10 cellular contexts compared by ENCODE assay signal in the genomic region with DNA sequence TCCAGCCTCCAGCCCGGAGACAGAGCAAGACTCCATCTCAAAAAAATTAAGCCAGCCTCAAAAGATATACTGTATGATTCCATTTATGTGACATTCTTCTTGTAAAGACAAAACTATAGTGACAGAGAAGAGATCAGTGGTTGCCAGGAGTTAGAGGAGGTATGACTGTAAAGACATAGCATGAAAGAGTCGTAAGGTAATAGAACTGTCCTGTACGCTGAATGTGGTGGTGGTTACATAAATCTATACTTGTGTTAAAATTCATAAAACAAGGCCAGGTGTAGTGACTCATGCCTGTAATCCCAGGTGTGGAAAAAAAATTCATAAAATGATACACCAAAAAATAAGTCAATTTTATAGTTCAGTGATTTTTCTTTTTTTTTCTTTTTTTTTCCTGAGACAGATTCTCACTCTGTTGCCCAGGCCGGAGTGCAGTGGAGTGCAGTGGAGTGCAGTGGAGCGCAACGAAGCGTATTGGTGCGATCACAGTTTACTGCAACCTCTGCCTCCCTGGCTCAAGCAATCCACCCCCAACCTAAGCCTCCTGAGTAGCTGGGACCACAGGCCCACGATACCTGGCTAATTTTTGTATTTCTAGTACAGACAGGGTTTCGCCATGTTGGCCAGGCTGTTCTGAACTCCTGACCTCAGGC.
DNase-seq lines count a peak whose midpoint lies in the region; ATAC-seq, FAIRE-seq and TF ChIP-seq lines count a peak whose summit lies in the region.
"Had no signal": no experiment of that assay in that cellular context is flagged by ENCODE, and none has a peak within 500 bp of the region (broad histone marks: within the 10 kb centered on the region; RNA-seq: fewer than 3 reads in every experiment).

No MANE protein-coding gene starts in this region.

- TF ChIP-seq POLR2A in GM12891 (IDR thresholded peaks at IDR 0.05; ENCODE audit: low read depth, low read length) = no peak

- ATAC-seq in GM21360 (IDR thresholded peaks at IDR 0.05; ENCODE audit: unreplicated experiment) (peak; percentile 93), HG03025 (IDR thresholded peaks at IDR 0.05; ENCODE audit: low FRiP score, unreplicated experiment) (peak; percentile 81)
- ATAC-seq: activated CD4-positive, CD25-positive, alpha-beta regulatory T cell treated with anti-CD3 and anti-CD28 coated beads, Interleukin-2, amount 50 U/mL, for 24 hours had no signal

- FAIRE-seq in GM12891 (lab: Jason Lieb, UNC) (no peak), RCC 7860 (lab: Jason Lieb, UNC) (peak; percentile 47)

- DNase-seq in GM12891 (ENCODE audit: insufficient read length, low spot score) (no peak), RCC 7860 (ENCODE audit: low spot score) (peak; percentile 63), NCI-H1417 treated with DMSO at 0.1 percent for 48 hours (lab: John Stamatoyannopoulos, UW) (no peak), HuH-7.5 (ENCODE audit: low spot score) (no peak), ecto neural progenitor cell (ENCODE audit: low spot score) (no peak)
- DNase-seq in activated CD4-positive, alpha-beta T cell treated with anti-CD3 and anti-CD28 coated beads, Interleukin-2, amount 50 U/mL, for 48 hours = no peak
- DNase-seq: NCI-H1694 had no signal

TF ChIP-seq in GM12891, 5 proteins besides CTCF, POLR2A, EP300 and RAD21:
- no peak for TF ChIP-seq SPI1 (IDR thresholded peaks at IDR 0.05; ENCODE audit: low read depth, low read length)
- TF ChIP-seq POLR2AphosphoS5 (IDR thresholded peaks at IDR 0.05; ENCODE audit: low read depth, low read length) = no peak
- TF ChIP-seq PAX5 (IDR thresholded peaks at IDR 0.05; ENCODE audit: insufficient read depth, low read length, severe bottlenecking) = peak; percentile 95
- TF ChIP-seq TAF1 (IDR thresholded peaks at IDR 0.05; ENCODE audit: low read depth, low read length) = no peak
TF ChIP-seq in GM12891: peak in this region for 1.
